In the genomic region with DNA sequence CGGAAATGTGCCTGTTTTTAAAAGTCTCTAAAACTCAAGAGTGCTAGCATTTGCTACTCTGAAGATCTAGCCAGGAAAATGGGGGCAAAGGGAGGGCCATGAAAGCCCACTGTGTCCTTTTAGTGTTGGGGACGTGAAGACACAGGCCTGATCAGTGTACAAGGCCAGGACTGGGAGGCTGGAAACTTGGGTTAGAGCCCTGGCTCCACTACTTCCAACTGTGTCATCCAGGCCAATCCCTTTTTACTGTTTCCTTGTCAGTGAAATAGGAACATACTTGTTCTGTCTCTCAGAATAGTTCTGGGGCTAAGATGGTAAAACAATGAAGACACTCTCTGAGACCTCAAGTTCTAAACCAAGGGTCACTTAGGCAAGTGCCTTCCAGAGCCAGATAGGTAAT, we compare ENCODE assay signal across 1 cellular context.
TF ChIP-seq lines count a peak whose summit lies in the region.

No MANE protein-coding gene starts in this region.

TF ChIP-seq in H1, 55 proteins besides CTCF, POLR2A, EP300 and RAD21:
- TF ChIP-seq, protein P1, sequence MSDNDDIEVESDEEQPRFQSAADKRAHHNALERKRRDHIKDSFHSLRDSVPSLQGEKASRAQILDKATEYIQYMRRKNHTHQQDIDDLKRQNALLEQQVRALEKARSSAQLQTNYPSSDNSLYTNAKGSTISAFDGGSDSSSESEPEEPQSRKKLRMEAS (IDR thresholded peaks at IDR 0.05), result no peak
- TF ChIP-seq CBX5 (IDR thresholded peaks at IDR 0.05; ENCODE audit: low read depth, low read length) (no peak), JUN (IDR thresholded peaks at IDR 0.05; ENCODE audit: low read depth, low read length) (no peak), RXRA (IDR thresholded peaks at IDR 0.05; ENCODE audit: insufficient read depth, low read depth, low read length) (no peak), BACH1 (IDR thresholded peaks at IDR 0.05; ENCODE audit: low read length) (no peak), GABPA (IDR thresholded peaks at IDR 0.05; ENCODE audit: borderline replicate concordance, insufficient read depth, low read length) (no peak), EGR1 (IDR thresholded peaks at IDR 0.05; ENCODE audit: borderline replicate concordance, low read depth, low read length) (no peak), SP2 (IDR thresholded peaks at IDR 0.05; ENCODE audit: low read length) (no peak), EZH2 (IDR thresholded peaks at IDR 0.05; ENCODE audit: low read depth, low read length, severe bottlenecking) (no peak), TBP (IDR thresholded peaks at IDR 0.05; ENCODE audit: low read depth, low read length) (no peak), CREB1 (IDR thresholded peaks at IDR 0.05) (no peak), CBX8 (IDR thresholded peaks at IDR 0.05; ENCODE audit: borderline replicate concordance, low read depth, low read length) (no peak), BCL11A (IDR thresholded peaks at IDR 0.05; ENCODE audit: low read depth in 2 of 2, low read length in 2 of 2) (no peak), BRCA1 (IDR thresholded peaks at IDR 0.05; ENCODE audit: low read depth, low read length) (no peak), KDM5A (IDR thresholded peaks at IDR 0.05; ENCODE audit: low read length) (no peak), TEAD4 (IDR thresholded peaks at IDR 0.05; ENCODE audit: low read depth, low read length) (no peak), KDM1A (IDR thresholded peaks at IDR 0.05; ENCODE audit: borderline replicate concordance, low read length) (no peak)
